Comparison of ENCODE assay signal across 22 cellular contexts in the genomic region with DNA sequence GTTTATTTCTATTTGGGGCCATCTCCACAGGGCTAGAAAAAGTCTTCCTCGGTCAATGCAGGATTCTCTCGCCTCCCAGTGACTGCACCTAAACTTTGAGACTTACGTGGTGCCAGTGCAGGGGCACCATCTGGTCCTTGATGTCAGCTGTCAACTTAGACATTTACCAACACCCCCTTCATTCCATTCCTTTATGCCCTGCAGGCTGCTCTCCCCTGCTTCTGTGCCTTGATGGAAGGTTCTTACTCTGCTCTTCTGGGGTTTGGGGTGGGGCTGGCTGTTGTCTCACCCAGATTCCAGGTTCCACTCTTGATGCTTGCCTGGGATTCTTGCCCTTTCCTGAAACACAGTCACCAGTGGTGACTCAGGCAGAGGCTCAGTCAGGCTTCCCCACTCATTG.
"Had no signal": no experiment of that assay in that cellular context is flagged by ENCODE, and none has a peak within 500 bp of the region (broad histone marks: within the 10 kb centered on the region; RNA-seq: fewer than 3 reads in every experiment).

No MANE protein-coding gene starts in this region.

- H3K9me3 Mint-ChIP-seq: activated CD4-positive, alpha-beta memory T cell treated with anti-CD3 and anti-CD28 coated beads, Interleukin-2, amount 10 ng/mL, durations not matched to agents 7 days and 5 days; activated naive CD4-positive, alpha-beta T cell treated with anti-CD3 and anti-CD28 coated beads, Interleukin-2, amount 10 ng/mL, durations not matched to agents 7 days and 5 days; mesothelial cell of epicardium; natural killer cell treated with Interleukin-12 subunit alpha and Interleukin-12 subunit beta and Interleukin-15 and Interleukin-18, amount 100 ng/mL, for 72 hours had no signal

- H3K27me3 Mint-ChIP-seq: activated CD4-positive, alpha-beta memory T cell treated with anti-CD3 and anti-CD28 coated beads, Interleukin-2, amount 10 ng/mL, durations not matched to agents 7 days and 5 days had no signal

- H3K4me3 ChIP-seq: esophagus muscularis mucosa, gastroesophageal sphincter, right lobe of liver, stomach, transverse colon, uterus had no signal

- H3K27me3 ChIP-seq: right lobe of liver, uterus had no signal

- H3K36me3 Mint-ChIP-seq: activated naive CD4-positive, alpha-beta T cell treated with anti-CD3 and anti-CD28 coated beads, Interleukin-2, amount 10 ng/mL, durations not matched to agents 7 days and 5 days; mesothelial cell of epicardium; natural killer cell treated with Interleukin-12 subunit alpha and Interleukin-12 subunit beta and Interleukin-15 and Interleukin-18, amount 100 ng/mL, for 72 hours; stimulated activated memory B cell treated with anti-CD40 and anti-IgM and Interleukin-4, amounts not matched to agents 10 μg/mL and 1 μg/mL and 100 μg/mL, for 72 hours had no signal

- H3K4me1 Mint-ChIP-seq: activated CD4-positive, alpha-beta memory T cell treated with anti-CD3 and anti-CD28 coated beads, Interleukin-2, amount 10 ng/mL, durations not matched to agents 7 days and 5 days; activated naive CD4-positive, alpha-beta T cell treated with anti-CD3 and anti-CD28 coated beads, Interleukin-2, amount 10 ng/mL, durations not matched to agents 7 days and 5 days; stimulated activated memory B cell treated with anti-CD40 and anti-IgM and Interleukin-4, amounts not matched to agents 10 μg/mL and 1 μg/mL and 100 μg/mL, for 72 hours had no signal

- H3K27ac ChIP-seq: brain microvascular endothelial cell, esophagus muscularis mucosa, gastroesophageal sphincter, right lobe of liver, stomach, transverse colon, uterus had no signal

- H3K4me3 Mint-ChIP-seq: activated CD4-positive, alpha-beta memory T cell treated with anti-CD3 and anti-CD28 coated beads, Interleukin-2, amount 10 ng/mL, durations not matched to agents 7 days and 5 days; activated naive CD4-positive, alpha-beta T cell treated with anti-CD3 and anti-CD28 coated beads, Interleukin-2, amount 10 ng/mL, durations not matched to agents 7 days and 5 days; mesothelial cell of epicardium; natural killer cell treated with Interleukin-12 subunit alpha and Interleukin-12 subunit beta and Interleukin-15 and Interleukin-18, amount 100 ng/mL, for 72 hours; stimulated activated memory B cell treated with anti-CD40 and anti-IgM and Interleukin-4, amounts not matched to agents 10 μg/mL and 1 μg/mL and 100 μg/mL, for 72 hours had no signal

- DNase-seq: activated CD4-positive, alpha-beta memory T cell treated with anti-CD3 and anti-CD28 coated beads, Interleukin-2, amount 10 ng/mL, durations not matched to agents 7 days and 5 days; activated CD4-positive, alpha-beta T cell treated with anti-CD3 and anti-CD28 coated beads for 4 hours; activated CD4-positive, CD25-positive, alpha-beta regulatory T cell; activated effector memory CD4-positive, alpha-beta T cell treated with anti-CD3 and anti-CD28 coated beads, Interleukin-2, amount 50 U/mL, for 16 hours; activated naive CD4-positive, alpha-beta T cell treated with anti-CD3 and anti-CD28 coated beads, Interleukin-2, amount 10 ng/mL, durations not matched to agents 7 days and 5 days; brain microvascular endothelial cell; central memory CD4-positive, alpha-beta T cell; effector memory CD4-positive, alpha-beta T cell; left ventricle myocardium superior; mammary epithelial cell; occipital lobe; right lobe of liver; small intestine; stimulated activated CD4-positive, alpha-beta T cell treated with anti-CD3 and anti-CD28 coated beads, Interleukin-2, amount 100 ng/mL, for 24 hours; stomach; transverse colon; uterus had no signal

- H3K36me3 ChIP-seq: brain microvascular endothelial cell, esophagus muscularis mucosa, gastroesophageal sphincter, right lobe of liver, stomach, transverse colon, uterus had no signal

- H3K27ac Mint-ChIP-seq: activated CD4-positive, alpha-beta memory T cell treated with anti-CD3 and anti-CD28 coated beads, Interleukin-2, amount 10 ng/mL, durations not matched to agents 7 days and 5 days; activated naive CD4-positive, alpha-beta T cell treated with anti-CD3 and anti-CD28 coated beads, Interleukin-2, amount 10 ng/mL, durations not matched to agents 7 days and 5 days; mesothelial cell of epicardium; natural killer cell treated with Interleukin-12 subunit alpha and Interleukin-12 subunit beta and Interleukin-15 and Interleukin-18, amount 100 ng/mL, for 72 hours; stimulated activated memory B cell treated with anti-CD40 and anti-IgM and Interleukin-4, amounts not matched to agents 10 μg/mL and 1 μg/mL and 100 μg/mL, for 72 hours had no signal

- H3K4me1 ChIP-seq: esophagus muscularis mucosa, gastroesophageal sphincter, right lobe of liver, stomach, transverse colon, uterus had no signal

- H3K9me3 ChIP-seq: right lobe of liver, transverse colon, uterus had no signal
